18 cellular contexts compared by ENCODE assay signal in the genomic region with DNA sequence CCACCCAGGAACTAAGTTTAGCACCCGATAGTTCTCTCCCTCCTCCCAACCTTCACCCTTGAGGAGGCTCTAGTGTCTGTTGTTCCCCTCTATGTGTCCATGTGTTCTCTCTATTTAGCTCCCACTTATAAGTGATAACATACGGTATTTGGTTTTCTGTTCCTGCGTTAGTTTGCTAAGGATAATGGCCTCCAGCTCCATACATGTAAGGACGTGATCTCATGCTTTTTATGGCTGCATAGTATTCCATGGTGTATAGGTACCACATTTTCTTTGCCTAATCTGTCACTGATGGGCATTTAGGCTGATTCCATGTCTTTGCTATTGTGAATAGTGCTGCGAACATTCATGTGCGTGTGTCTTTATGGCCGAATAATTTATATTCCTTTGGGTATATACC.
DNase-seq lines count a peak whose midpoint lies in the region; ATAC-seq, FAIRE-seq and TF ChIP-seq lines count a peak whose summit lies in the region.
"Had no signal": no experiment of that assay in that cellular context is flagged by ENCODE, and none has a peak within 500 bp of the region (broad histone marks: within the 10 kb centered on the region; RNA-seq: fewer than 3 reads in every experiment).

No MANE protein-coding gene starts in this region.

- ATAC-seq in SK-N-SH treated with all-trans-retinoic acid at 6 μM for 48 hours (no peak), GM12878 (no peak), gastrocnemius medialis (no peak)
- ATAC-seq: A549 had no signal

- TF ChIP-seq POLR2A in GM12878 (IDR thresholded peaks at IDR 0.05; ENCODE audit: low read depth, low read length) (no peak), esophagus muscularis mucosa (IDR thresholded peaks at IDR 0.05; ENCODE audit: low read depth) (no peak), gastrocnemius medialis (IDR thresholded peaks at IDR 0.05) (no peak), GM12892 (IDR thresholded peaks at IDR 0.05; ENCODE audit: low read depth, low read length) (no peak)

- intact Hi-C loops in GM12878 (cut with micrococcal nuclease; ENCODE audit: unreplicated experiment) (no loop called here), esophagus muscularis mucosa (cut with DNase I) (no loop called here), gastrocnemius medialis (cut with DNase I; ENCODE audit: low total_unique reads) (no loop called here)

- H2AFZ ChIP-seq in SK-N-SH (ENCODE audit: low read depth) (no peak overlapping the region), GM12878 (ENCODE audit: control insufficient read depth, low read depth, low read length) (no peak overlapping the region)

- H3K4me3 ChIP-seq in SK-N-SH (ENCODE audit: low read depth in 2 of 2, low read length in 1 of 2), result no peak overlapping the region
- no peak overlapping the region for H3K4me3 ChIP-seq in GM12878
- no peak overlapping the region for H3K4me3 ChIP-seq in esophagus muscularis mucosa
- no peak overlapping the region for H3K4me3 ChIP-seq in gastrocnemius medialis
- H3K4me3 ChIP-seq: A549, HAP-1 had no signal

- in situ Hi-C loops in GM12878 (cut with MboI), result no loop called here
- in situ Hi-C loops in gastrocnemius medialis (cut with MboI; ENCODE audit: low sequenced_read_pairs in 4 of 4), result no loop called here

- H3K9me3 ChIP-seq in SK-N-SH (no peaks in the 10 kb centered on the region), GM12878 (replicated peaks; ENCODE audit: control insufficient read depth, insufficient read depth, low read length) (no peaks in the 10 kb centered on the region), esophagus muscularis mucosa (no peaks in the 10 kb centered on the region), gastrocnemius medialis (no peaks in the 10 kb centered on the region)
- H3K9me3 ChIP-seq: A549, Caco-2, HAP-1 had no signal

- WGBS in SK-N-SH (ENCODE audit: low lambda C conversion rate), result 76% methylated on average over 7 of the region's 7 CpGs
- 81% methylated on average over 7 of the region's 7 CpGs for WGBS in GM12878 (ENCODE audit: insufficient coverage, insufficient replicate concordance, low lambda C conversion rate, missing lambda C conversion rate)
- 93% methylated on average over 7 of the region's 7 CpGs for WGBS in esophagus muscularis mucosa

- POLR2A ChIA-PET in SK-N-SH (lab: Yijun Ruan, JAX) (no interaction called here), GM12878 (lab: Charles Lee) (no interaction called here)

- BruUV-seq in GM12878 (replicated peaks; lab: Mats Ljungman, UMichigan), result no TSS peak

- H3K4me2 ChIP-seq in SK-N-SH (no peak overlapping the region), GM12878 (ENCODE audit: control insufficient read depth, insufficient read depth) (peak overlapping the region; percentile 62)
- H3K4me2 ChIP-seq: A549, KMS-11 had no signal

- H3F3A ChIP-seq in SK-N-SH (replicated peaks; ENCODE audit: insufficient read depth), result no peaks in the 10 kb centered on the region

- CTCF ChIA-PET in SK-N-SH (lab: Yijun Ruan, JAX) (interaction anchor here (0.9 kb wide), 1 partner anchor 10 kb away, joined by 4 read pairs; no protein-coding TSS in a partner anchor), GM12878 (lab: Yijun Ruan, JAX) (interaction anchor here (0.6 to 1.0 kb wide), 2 partner anchors 12 to 28 kb away, joined by 3 read pairs; no protein-coding TSS in a partner anchor)

- RAD21 ChIA-PET in GM12878 (lab: Charles Lee; ENCODE audit: unreplicated experiment), result no interaction called here

- H3K27ac ChIP-seq in SK-N-SH (ENCODE audit: low read depth in 2 of 2, low read length in 1 of 2) (no peak overlapping the region), GM12878 (ENCODE audit: control insufficient read depth, insufficient read depth) (no peak overlapping the region), esophagus muscularis mucosa (replicated peaks in 1 of 4) (no peak overlapping the region), gastrocnemius medialis (no peak overlapping the region)
- H3K27ac ChIP-seq: 22Rv1, A549, C4-2B, KMS-11 had no signal

- no peaks in the 10 kb centered on the region for H3K9me2 ChIP-seq in SK-N-SH

- DNase-seq in SK-N-SH (no peak), GM12878 (ENCODE audit: low read depth, low spot score) (no peak), esophagus muscularis mucosa (ENCODE audit: extremely low spot score) (peak; percentile 64), NCI-H1436 treated with DMSO at 0.1 percent for 48 hours (lab: John Stamatoyannopoulos, UW) (no peak), gastrocnemius medialis (no peak), GM12892 (ENCODE audit: insufficient read length) (no peak)
- DNase-seq: AML-193; Caco-2; CD4-positive, alpha-beta T cell had no signal

- H4K20me1 ChIP-seq in SK-N-SH (ENCODE audit: insufficient read depth) (no peaks in the 10 kb centered on the region), GM12878 (ENCODE audit: control insufficient read depth, insufficient read depth) (no peaks in the 10 kb centered on the region)

- TF ChIP-seq CTCF in SK-N-SH (IDR thresholded peaks at IDR 0.05) (no peak), GM12878 (IDR thresholded peaks at IDR 0.05 in 2 of 3, conservative IDR thresholded peaks at IDR 0.05 in 1 of 3; ENCODE audit: control insufficient read depth in 2 of 3, extremely low read depth in 1 of 3, insufficient read depth in 1 of 3, low read depth in 3 of 3, low read length in 3 of 3) (no peak), esophagus muscularis mucosa (IDR thresholded peaks at IDR 0.05) (no peak), gastrocnemius medialis (IDR thresholded peaks at IDR 0.05 in 4 of 5, conservative IDR thresholded peaks at IDR 0.05 in 1 of 5) (no peak)

- peaks cover 6% of the 10 kb centered on the region; the same call in 1 of the 2 replicates for H3K27me3 ChIP-seq in SK-N-SH (ENCODE audit: insufficient read depth)
- H3K27me3 ChIP-seq in GM12878 (replicated peaks in 1 of 2; ENCODE audit: control insufficient read depth in 2 of 2, insufficient read depth in 2 of 2, low read length in 1 of 2), result no peaks in the 10 kb centered on the region
- H3K27me3 ChIP-seq in esophagus muscularis mucosa, result no peaks in the 10 kb centered on the region
- no peaks in the 10 kb centered on the region for H3K27me3 ChIP-seq in gastrocnemius medialis

- H3K4me1 ChIP-seq in SK-N-SH (ENCODE audit: control insufficient read depth in 1 of 2, insufficient read depth in 2 of 2, low read depth in 1 of 2, low read length in 1 of 2) (no peaks in the 10 kb centered on the region; a peak in 1 of 4 replicates), GM12878 (ENCODE audit: control insufficient read depth, insufficient read depth, low read length) (peaks cover 6% of the 10 kb centered on the region), esophagus muscularis mucosa (no peaks in the 10 kb centered on the region), gastrocnemius medialis (no peaks in the 10 kb centered on the region)
- H3K4me1 ChIP-seq: A549, Caco-2, HAP-1 had no signal

- H3K79me2 ChIP-seq in SK-N-SH (ENCODE audit: insufficient read depth) (no peaks in the 10 kb centered on the region), GM12878 (ENCODE audit: control insufficient read depth, insufficient read depth, low read length) (no peaks in the 10 kb centered on the region)

- no peak for TF ChIP-seq EP300 in SK-N-SH (IDR thresholded peaks at IDR 0.05; ENCODE audit: borderline replicate concordance in 1 of 2, low read depth in 1 of 2, low read length in 1 of 2)
- TF ChIP-seq EP300 in GM12878 (IDR thresholded peaks at IDR 0.05; ENCODE audit: borderline replicate concordance in 1 of 2, control insufficient read depth in 1 of 2, low read depth in 2 of 2, low read length in 2 of 2), result no peak
- TF ChIP-seq EP300 in esophagus muscularis mucosa (IDR thresholded peaks at IDR 0.05), result no peak

- TF ChIP-seq RAD21 in SK-N-SH (IDR thresholded peaks at IDR 0.05; ENCODE audit: low read length) (no peak), GM12878 (IDR thresholded peaks at IDR 0.05; ENCODE audit: insufficient read depth, low read depth, low read length) (no peak)

- H3K36me3 ChIP-seq in SK-N-SH (replicated peaks in 1 of 2; ENCODE audit: control insufficient read depth in 1 of 2, insufficient read depth in 2 of 2, low read length in 1 of 2) (no peaks in the 10 kb centered on the region), GM12878 (ENCODE audit: control insufficient read depth in 2 of 2, insufficient read depth in 2 of 2, low read length in 1 of 2) (no peaks in the 10 kb centered on the region), esophagus muscularis mucosa (no peaks in the 10 kb centered on the region), gastrocnemius medialis (no peaks in the 10 kb centered on the region)
- H3K36me3 ChIP-seq: HAP-1 had no signal

- no peak for FAIRE-seq in GM12878 (lab: Jason Lieb, UNC)
- no peak for FAIRE-seq in GM12892 (lab: Jason Lieb, UNC)
- FAIRE-seq: A549, D721Med, G401.6, GM19239 had no signal

- H3K9ac ChIP-seq in SK-N-SH (no peak overlapping the region), GM12878 (ENCODE audit: control insufficient read depth, insufficient read depth, low read length) (no peak overlapping the region)
- H3K9ac ChIP-seq: KMS-11 had no signal

- SMC1A ChIA-PET in GM12878 (lab: Charles Lee; ENCODE audit: uncharacterized antibody, unreplicated experiment), result interaction anchor here (0.6 kb wide), 1 partner anchor 561 kb away, joined by 3 read pairs; no protein-coding TSS in a partner anchor

TF ChIP-seq in SK-N-SH treated with all-trans-retinoic acid at 6 μM for 48 hours, 23 proteins besides CTCF, POLR2A, EP300 and RAD21 (continues in another document):
- TF ChIP-seq GLIS3 (CRISPR knock-in tag; IDR thresholded peaks at IDR 0.05), result no peak
- TF ChIP-seq RARB (CRISPR knock-in tag; IDR thresholded peaks at IDR 0.05), result no peak
- no peak for TF ChIP-seq SNAI2 (CRISPR knock-in tag; IDR thresholded peaks at IDR 0.05)
- no peak for TF ChIP-seq ZFP3 (CRISPR knock-in tag; IDR thresholded peaks at IDR 0.05)
- no peak for TF ChIP-seq ISL1 (CRISPR knock-in tag; IDR thresholded peaks at IDR 0.05)
- TF ChIP-seq BACH2 (CRISPR knock-in tag; IDR thresholded peaks at IDR 0.05; ENCODE audit: borderline replicate concordance), result no peak
- no peak for TF ChIP-seq CSDC2 (CRISPR knock-in tag; IDR thresholded peaks at IDR 0.05)

TF ChIP-seq in SK-N-SH, 30 proteins besides CTCF, POLR2A, EP300 and RAD21:
- TF ChIP-seq GATA2 (CRISPR knock-in tag; IDR thresholded peaks at IDR 0.05), result no peak

TF ChIP-seq in GM12878, 131 proteins besides CTCF, POLR2A, EP300 and RAD21 (continues in another document):
- TF ChIP-seq, protein P1, sequence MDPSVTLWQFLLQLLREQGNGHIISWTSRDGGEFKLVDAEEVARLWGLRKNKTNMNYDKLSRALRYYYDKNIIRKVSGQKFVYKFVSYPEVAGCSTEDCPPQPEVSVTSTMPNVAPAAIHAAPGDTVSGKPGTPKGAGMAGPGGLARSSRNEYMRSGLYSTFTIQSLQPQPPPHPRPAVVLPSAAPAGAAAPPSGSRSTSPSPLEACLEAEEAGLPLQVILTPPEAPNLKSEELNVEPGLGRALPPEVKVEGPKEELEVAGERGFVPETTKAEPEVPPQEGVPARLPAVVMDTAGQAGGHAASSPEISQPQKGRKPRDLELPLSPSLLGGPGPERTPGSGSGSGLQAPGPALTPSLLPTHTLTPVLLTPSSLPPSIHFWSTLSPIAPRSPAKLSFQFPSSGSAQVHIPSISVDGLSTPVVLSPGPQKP (IDR thresholded peaks at IDR 0.05; ENCODE audit: low read depth, low read length), result no peak
- TF ChIP-seq RB1 (IDR thresholded peaks at IDR 0.05; ENCODE audit: borderline replicate concordance), result no peak
- no peak for TF ChIP-seq WRNIP1 (IDR thresholded peaks at IDR 0.05; ENCODE audit: borderline replicate concordance, low read depth, low read length)
